Comparison of ENCODE assay signal across 8 cellular contexts in the genomic region with DNA sequence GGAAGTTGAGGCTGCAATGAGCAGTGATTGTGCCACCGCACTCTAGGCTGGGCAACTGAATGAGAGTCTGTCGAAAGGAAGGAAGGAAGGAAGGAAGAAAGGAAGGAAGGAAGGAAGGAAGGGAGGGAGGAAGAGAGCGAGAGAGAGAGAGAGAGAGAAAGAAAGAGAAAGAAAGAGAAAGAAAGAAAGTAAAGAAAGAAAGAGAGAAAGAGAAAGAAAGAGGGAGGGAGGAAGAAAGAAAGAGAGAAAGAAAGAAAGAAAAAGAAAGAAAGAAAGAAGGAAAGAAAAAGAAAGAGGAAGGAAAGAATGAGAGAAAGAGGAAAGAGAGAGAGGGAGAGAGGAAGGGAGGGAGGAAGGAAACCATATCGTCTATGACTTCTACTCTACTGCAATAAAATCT.
"Had no signal": no experiment of that assay in that cellular context is flagged by ENCODE, and none has a peak within 500 bp of the region (broad histone marks: within the 10 kb centered on the region; RNA-seq: fewer than 3 reads in every experiment).

No MANE protein-coding gene starts in this region.

- H3K4me2 ChIP-seq: KMS-11 had no signal

- H3K27ac ChIP-seq: HL-60, KMS-11 had no signal

- H3K27ac Mint-ChIP-seq: IgD-negative memory B cell had no signal

- H3K4me1 Mint-ChIP-seq: IgD-negative memory B cell had no signal

- H3K9me3 Mint-ChIP-seq: IgD-negative memory B cell had no signal

- H3K4me3 Mint-ChIP-seq: IgD-negative memory B cell had no signal

- DNase-seq: IMR-90, KBM-7, KG1 had no signal

- FAIRE-seq: HepG2, HTR-8/SVneo had no signal

- H3K9ac ChIP-seq: KMS-11 had no signal

- ATAC-seq: HepG2 had no signal
